Comparison of ENCODE assay signal across 1 cellular context in the genomic region with DNA sequence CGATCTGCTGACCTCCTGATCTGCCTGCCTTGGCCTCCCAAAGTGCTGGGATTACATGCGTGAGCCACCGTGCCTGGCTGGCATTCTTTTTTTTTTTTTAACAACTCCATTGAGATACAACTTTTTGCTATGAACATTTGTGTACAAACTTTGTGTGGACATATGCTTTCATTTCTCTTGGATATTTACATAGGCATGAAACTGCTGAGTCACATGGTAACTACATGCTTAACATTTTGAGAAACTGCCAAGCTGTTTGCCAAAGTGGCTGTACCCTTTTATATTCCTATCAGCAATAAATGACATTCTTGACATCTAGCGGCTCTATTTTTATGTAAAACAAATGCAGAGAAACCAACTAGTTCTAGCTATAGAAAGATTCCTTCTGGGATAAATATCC.
TF ChIP-seq lines count a peak whose summit lies in the region.

No MANE protein-coding gene starts in this region.

TF ChIP-seq in HCT116, 20 proteins besides CTCF, POLR2A, EP300 and RAD21:
- TF ChIP-seq, protein P1, sequence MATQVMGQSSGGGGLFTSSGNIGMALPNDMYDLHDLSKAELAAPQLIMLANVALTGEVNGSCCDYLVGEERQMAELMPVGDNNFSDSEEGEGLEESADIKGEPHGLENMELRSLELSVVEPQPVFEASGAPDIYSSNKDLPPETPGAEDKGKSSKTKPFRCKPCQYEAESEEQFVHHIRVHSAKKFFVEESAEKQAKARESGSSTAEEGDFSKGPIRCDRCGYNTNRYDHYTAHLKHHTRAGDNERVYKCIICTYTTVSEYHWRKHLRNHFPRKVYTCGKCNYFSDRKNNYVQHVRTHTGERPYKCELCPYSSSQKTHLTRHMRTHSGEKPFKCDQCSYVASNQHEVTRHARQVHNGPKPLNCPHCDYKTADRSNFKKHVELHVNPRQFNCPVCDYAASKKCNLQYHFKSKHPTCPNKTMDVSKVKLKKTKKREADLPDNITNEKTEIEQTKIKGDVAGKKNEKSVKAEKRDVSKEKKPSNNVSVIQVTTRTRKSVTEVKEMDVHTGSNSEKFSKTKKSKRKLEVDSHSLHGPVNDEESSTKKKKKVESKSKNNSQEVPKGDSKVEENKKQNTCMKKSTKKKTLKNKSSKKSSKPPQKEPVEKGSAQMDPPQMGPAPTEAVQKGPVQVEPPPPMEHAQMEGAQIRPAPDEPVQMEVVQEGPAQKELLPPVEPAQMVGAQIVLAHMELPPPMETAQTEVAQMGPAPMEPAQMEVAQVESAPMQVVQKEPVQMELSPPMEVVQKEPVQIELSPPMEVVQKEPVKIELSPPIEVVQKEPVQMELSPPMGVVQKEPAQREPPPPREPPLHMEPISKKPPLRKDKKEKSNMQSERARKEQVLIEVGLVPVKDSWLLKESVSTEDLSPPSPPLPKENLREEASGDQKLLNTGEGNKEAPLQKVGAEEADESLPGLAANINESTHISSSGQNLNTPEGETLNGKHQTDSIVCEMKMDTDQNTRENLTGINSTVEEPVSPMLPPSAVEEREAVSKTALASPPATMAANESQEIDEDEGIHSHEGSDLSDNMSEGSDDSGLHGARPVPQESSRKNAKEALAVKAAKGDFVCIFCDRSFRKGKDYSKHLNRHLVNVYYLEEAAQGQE (IDR thresholded peaks at IDR 0.05; ENCODE audit: low read depth), result no peak
- TF ChIP-seq YY1 (IDR thresholded peaks at IDR 0.05; ENCODE audit: extremely low read depth, insufficient replicate concordance, low read depth, low read length) (no peak), CEBPB (IDR thresholded peaks at IDR 0.05; ENCODE audit: low read depth) (no peak), ELF1 (IDR thresholded peaks at IDR 0.05; ENCODE audit: borderline replicate concordance, low read depth) (no peak), TCF7L2 (IDR thresholded peaks at IDR 0.05; ENCODE audit: borderline replicate concordance, extremely low read depth, insufficient read depth, insufficient read length) (no peak), ZFX (IDR thresholded peaks at IDR 0.05) (no peak), FOSL1 (IDR thresholded peaks at IDR 0.05; ENCODE audit: low read depth) (no peak), EGR1 (IDR thresholded peaks at IDR 0.05; ENCODE audit: low read depth) (no peak), SP1 (IDR thresholded peaks at IDR 0.05; ENCODE audit: low read depth) (no peak), POLR2AphosphoS5 (IDR thresholded peaks at IDR 0.05; ENCODE audit: low read depth, low read length) (no peak), SRF (IDR thresholded peaks at IDR 0.05; ENCODE audit: low read depth) (no peak), CBX3 (IDR thresholded peaks at IDR 0.05; ENCODE audit: low read depth) (no peak), ZNF274 (IDR thresholded peaks at IDR 0.05; ENCODE audit: low read depth, low read length) (no peak)
- TF ChIP-seq, protein P2, sequence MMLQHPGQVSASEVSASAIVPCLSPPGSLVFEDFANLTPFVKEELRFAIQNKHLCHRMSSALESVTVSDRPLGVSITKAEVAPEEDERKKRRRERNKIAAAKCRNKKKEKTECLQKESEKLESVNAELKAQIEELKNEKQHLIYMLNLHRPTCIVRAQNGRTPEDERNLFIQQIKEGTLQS (IDR thresholded peaks at IDR 0.05), result no peak
- TF ChIP-seq, protein P3, sequence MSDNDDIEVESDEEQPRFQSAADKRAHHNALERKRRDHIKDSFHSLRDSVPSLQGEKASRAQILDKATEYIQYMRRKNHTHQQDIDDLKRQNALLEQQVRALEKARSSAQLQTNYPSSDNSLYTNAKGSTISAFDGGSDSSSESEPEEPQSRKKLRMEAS (IDR thresholded peaks at IDR 0.05), result no peak
